Comparison of ENCODE assay signal across 8 cellular contexts in genomic region chr7:87935373-87935706, GRCh38. TPM values are rescaled to one million over a fixed set of nuclear protein-coding genes. Genes with fewer than 3 reads are reported as not detected.
A peak's percentile ranks its signal among the peaks of the same experiment; 100 is the strongest.
DNase-seq lines count a peak whose midpoint lies in the region; ATAC-seq, FAIRE-seq and TF ChIP-seq lines count a peak whose summit lies in the region.

No MANE protein-coding gene starts in this region.

- H3K23ac ChIP-seq in mesendoderm (ENCODE audit: low read length) = no peak overlapping the region

- H3K36me3 ChIP-seq in right atrium auricular region = no peaks in the 10 kb centered on the region
- no peaks in the 10 kb centered on the region for H3K36me3 ChIP-seq in ascending aorta
- no peaks in the 10 kb centered on the region for H3K36me3 ChIP-seq in mesendoderm (ENCODE audit: control insufficient read depth, insufficient read depth, low read length)

- H2BK120ac ChIP-seq in mesendoderm (ENCODE audit: low read depth, low read length) = no peak overlapping the region

- no peak overlapping the region for H4K8ac ChIP-seq in mesendoderm (ENCODE audit: low read depth, low read length)

- no peak overlapping the region for H3K56ac ChIP-seq in mesendoderm (ENCODE audit: low read length)

- no peak for ATAC-seq in left cardiac atrium
- ATAC-seq in GM18870 (IDR thresholded peaks at IDR 0.05; ENCODE audit: unreplicated experiment) = no peak
- no peak for ATAC-seq in GM21529 (IDR thresholded peaks at IDR 0.05; ENCODE audit: unreplicated experiment)

- no peak overlapping the region for H3K4ac ChIP-seq in mesendoderm (ENCODE audit: low read depth, low read length)

- DNase-seq in right atrium auricular region (ENCODE audit: low spot score) (no peak), left cardiac atrium (no peak), ascending aorta (ENCODE audit: low spot score in 2 of 2) (no peak), mesendoderm (peak; percentile 4), urothelium cell line (ENCODE audit: low spot score) (no peak)
- no peak for DNase-seq in stimulated activated CD4-positive, alpha-beta T cell treated with anti-CD3 and anti-CD28 coated beads, Interleukin-15, amount 100 ng/mL, for 24 hours

- H2BK15ac ChIP-seq in mesendoderm (replicated peaks; ENCODE audit: low read depth) = no peak overlapping the region

- no peaks in the 10 kb centered on the region for H3K79me1 ChIP-seq in mesendoderm (ENCODE audit: low read length)

- H3K9ac ChIP-seq in mesendoderm (ENCODE audit: low read length) = no peak overlapping the region

- H3K4me3 ChIP-seq in right atrium auricular region = peak overlapping the region; percentile 64 to 83
- peak overlapping the region; percentile 70 to 78 for H3K4me3 ChIP-seq in ascending aorta
- no peak overlapping the region for H3K4me3 ChIP-seq in mesendoderm (ENCODE audit: low read length)

- no peaks in the 10 kb centered on the region for H3K79me2 ChIP-seq in mesendoderm (ENCODE audit: control insufficient read depth, insufficient read depth, low read length)

- H3K27me3 ChIP-seq in right atrium auricular region (no peaks in the 10 kb centered on the region), ascending aorta (no peaks in the 10 kb centered on the region), mesendoderm (ENCODE audit: insufficient read depth, low read length, poor library complexity) (no peaks in the 10 kb centered on the region)

- peaks cover 0 to 9% of the 10 kb centered on the region in 2 donors for H3K4me1 ChIP-seq in right atrium auricular region
- no peaks in the 10 kb centered on the region for H3K4me1 ChIP-seq in ascending aorta
- no peaks in the 10 kb centered on the region for H3K4me1 ChIP-seq in mesendoderm (ENCODE audit: control insufficient read depth, low read depth, low read length)

- no peak overlapping the region for H2AK5ac ChIP-seq in mesendoderm (ENCODE audit: low read length)

- H3K27ac ChIP-seq in right atrium auricular region (no peak overlapping the region), ascending aorta (no peak overlapping the region), mesendoderm (ENCODE audit: low read depth, low read length) (no peak overlapping the region)

- no peak for TF ChIP-seq CTCF in right atrium auricular region (IDR thresholded peaks at IDR 0.05)
- TF ChIP-seq CTCF in ascending aorta (IDR thresholded peaks at IDR 0.05) = no peak

- peak overlapping the region; percentile 84 for H3K4me2 ChIP-seq in mesendoderm (ENCODE audit: low read length)

- H2BK5ac ChIP-seq in mesendoderm (ENCODE audit: low read length) = no peak overlapping the region

- no peaks in the 10 kb centered on the region for H3K9me3 ChIP-seq in right atrium auricular region
- no peaks in the 10 kb centered on the region for H3K9me3 ChIP-seq in ascending aorta

- intact Hi-C loops in left cardiac atrium (cut with DNase I) (loop anchor here in 1 of 2 donors (10.0 kb wide), 1 partner anchor 61 kb away; the partner anchor contains the start of genes DBF4 and SLC25A40), ascending aorta (cut with DNase I) (loop anchor here (2.0 kb wide), 1 partner anchor 59 kb away; the partner anchor contains the start of genes DBF4 and SLC25A40)

- WGBS in mesendoderm (ENCODE audit: extremely low coverage, insufficient coverage, low lambda C conversion rate) = no CpG with 5 or more reads among the region's 8 CpGs

- H3K18ac ChIP-seq in mesendoderm (ENCODE audit: low read length) = no peak overlapping the region

- H4K5ac ChIP-seq in mesendoderm (ENCODE audit: low read length) = no peak overlapping the region

- FAIRE-seq in urothelium cell line (lab: Jason Lieb, UNC) = no peak

RNA-seq across cellular contexts. Expression of gene ADAM22, which starts 1.3 kb away (rescaled TPM):
- total RNA-seq in right atrium auricular region (1 to 10 TPM; 1.9 to 3.9 TPM), left cardiac atrium (1 to 10 TPM; 3.1 to 4.3 TPM), ascending aorta (0.85 TPM)
- polyA plus RNA-seq in mesendoderm (2013, experiment 1 of 2) = 4.5 TPM
- polyA plus RNA-seq in mesendoderm (2013, experiment 2 of 2) = 4.1 TPM

RNA-seq across cellular contexts. Expression of gene DBF4, which starts 59.0 kb away (rescaled TPM):
- 1 to 10 TPM; 1.6 to 2.2 TPM for total RNA-seq in right atrium auricular region
- 1 to 10 TPM; 3.1 to 5.3 TPM for total RNA-seq in left cardiac atrium
- total RNA-seq in ascending aorta = not detected
- 66.7 TPM for polyA plus RNA-seq in mesendoderm (2013, experiment 1 of 2)
- 68.2 TPM for polyA plus RNA-seq in mesendoderm (2013, experiment 2 of 2)

RNA-seq across cellular contexts. Expression of gene SLC25A40, which starts 59.2 kb away (rescaled TPM):
- total RNA-seq in right atrium auricular region = 10 to 100 TPM in 1 of 2 donors, 1 to 10 TPM in 1; 9.4 to 26.6 TPM
- total RNA-seq in left cardiac atrium = 10 to 100 TPM; 25.1 to 31.4 TPM
- total RNA-seq in ascending aorta = 4.0 TPM
- polyA plus RNA-seq in mesendoderm (2013, experiment 1 of 2) = 9.5 TPM
- polyA plus RNA-seq in mesendoderm (2013, experiment 2 of 2) = 10.9 TPM
